In the genomic region with DNA sequence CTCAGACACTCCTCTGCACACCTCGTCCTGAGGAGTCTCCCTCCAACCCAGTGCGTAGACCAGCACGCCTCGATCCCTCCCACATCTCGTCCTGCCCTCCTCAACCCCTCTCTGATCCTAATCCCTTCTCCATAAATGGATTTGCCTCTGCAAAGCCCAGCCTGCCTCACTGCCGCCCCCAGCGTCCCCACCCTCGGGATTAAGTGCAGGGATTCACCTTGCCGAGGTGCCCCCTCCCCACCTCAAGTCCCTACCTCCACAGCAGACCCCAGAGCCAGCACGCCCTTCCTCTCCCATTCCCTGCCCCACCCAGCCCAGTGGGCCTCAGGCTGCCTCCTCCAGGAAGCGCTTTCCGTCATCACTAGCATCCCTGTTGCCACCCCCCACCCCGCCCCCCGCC, we compare ENCODE assay signal across 8 cellular contexts. TPM values are rescaled to one million over a fixed set of nuclear protein-coding genes. Genes with fewer than 3 reads are reported as not detected.
DNase-seq lines count a peak whose midpoint lies in the region; ATAC-seq and TF ChIP-seq lines count a peak whose summit lies in the region.
"Had no signal": no experiment of that assay in that cellular context is flagged by ENCODE, and none has a peak within 500 bp of the region (broad histone marks: within the 10 kb centered on the region; RNA-seq: fewer than 3 reads in every experiment).

No MANE protein-coding gene starts in this region.

- H3K36me3 ChIP-seq in NT2/D1 (ENCODE audit: insufficient read depth, insufficient read length, low read length): peaks cover under 1% of the 10 kb centered on the region
- no peaks in the 10 kb centered on the region for H3K36me3 ChIP-seq in hepatocyte (replicated peaks; ENCODE audit: insufficient read depth, low read depth)

- peaks cover 36% of the 10 kb centered on the region for H3K4me1 ChIP-seq in NT2/D1 (ENCODE audit: insufficient read depth, insufficient read length)
- peaks cover 72% of the 10 kb centered on the region for H3K4me1 ChIP-seq in hepatocyte (ENCODE audit: insufficient read depth)
- peaks cover 24% of the 10 kb centered on the region for H3K4me1 ChIP-seq in foreskin keratinocyte

- H3K27me3 ChIP-seq in NT2/D1 (ENCODE audit: insufficient read depth, insufficient read length) (peaks cover 24% of the 10 kb centered on the region), hepatocyte (no peaks in the 10 kb centered on the region), foreskin keratinocyte (no peaks in the 10 kb centered on the region)

- H3K9me3 ChIP-seq in NT2/D1 (ENCODE audit: insufficient read depth, low read length) (no peaks in the 10 kb centered on the region), hepatocyte (ENCODE audit: low read depth) (no peaks in the 10 kb centered on the region)

- TF ChIP-seq CTCF in AG10803 (conservative IDR thresholded peaks at IDR 0.05; ENCODE audit: low read length): no peak
- TF ChIP-seq CTCF in hepatocyte (IDR thresholded peaks at IDR 0.05; ENCODE audit: poor library complexity): no peak
- TF ChIP-seq CTCF in foreskin keratinocyte (conservative IDR thresholded peaks at IDR 0.05): no peak

- no peaks in the 10 kb centered on the region for H3K9me2 ChIP-seq in hepatocyte (replicated peaks; ENCODE audit: insufficient read depth)

- H3K9ac ChIP-seq in NT2/D1 (ENCODE audit: insufficient read length, low read depth): peak overlapping the region; percentile 46

- no peak overlapping the region for H2AFZ ChIP-seq in hepatocyte

- DNase-seq in AG10803 (ENCODE audit: low read depth) (no peak), NT2/D1 (ENCODE audit: low read depth, low spot score) (no peak), hepatocyte (ENCODE audit: low spot score) (no peak), foreskin keratinocyte (no peak), cortex of kidney (lab: John Stamatoyannopoulos, UW) (no peak)
- DNase-seq: activated CD8-positive, alpha-beta memory T cell treated with anti-CD3 and anti-CD28 coated beads for 24 hours; NCI-H2029 treated with DMSO at 0.1 percent for 48 hours had no signal

- H3K27ac ChIP-seq in hepatocyte: peak overlapping the region; percentile 28
- H3K27ac ChIP-seq in foreskin keratinocyte: no peak overlapping the region

- ATAC-seq in HG03039 (IDR thresholded peaks at IDR 0.05; ENCODE audit: unreplicated experiment) (no peak), foreskin keratinocyte (no peak)

- peaks cover 75% of the 10 kb centered on the region for H3K79me2 ChIP-seq in hepatocyte

- 54% methylated on average over 2 of the region's 14 CpGs for WGBS in hepatocyte (ENCODE audit: low lambda C conversion rate, missing lambda C conversion rate)

- H3K4me3 ChIP-seq in AG10803 (ENCODE audit: low read length): peak overlapping the region; percentile 80
- H3K4me3 ChIP-seq in NT2/D1 (ENCODE audit: insufficient read length, low read depth): no peak overlapping the region
- H3K4me3 ChIP-seq in hepatocyte: no peak overlapping the region

- H3K4me2 ChIP-seq in hepatocyte: peak overlapping the region; percentile 98

- peaks cover 42% of the 10 kb centered on the region for H4K20me1 ChIP-seq in hepatocyte (ENCODE audit: insufficient read depth, poor library complexity, severe bottlenecking)

RNA-seq across cellular contexts. Expression of a gene that starts 4.1 kb away (rescaled TPM):
- total RNA-seq in hepatocyte (3.4 and 6.4 TPM in 2 replicates), foreskin keratinocyte (19.0 and 20.7 TPM in 2 replicates)
- polyA plus RNA-seq in hepatocyte (14.3 and 16.0 TPM in 2 replicates), foreskin keratinocyte (28.7 and 29.0 TPM in 2 replicates)

RNA-seq across cellular contexts. Expression of a gene that starts 11.0 kb away (rescaled TPM):
- total RNA-seq in hepatocyte (13.2 and 13.4 TPM in 2 replicates), foreskin keratinocyte (21.6 and 23.8 TPM in 2 replicates)
- polyA plus RNA-seq in hepatocyte (22.8 and 26.2 TPM in 2 replicates), foreskin keratinocyte (21.0 and 21.8 TPM in 2 replicates)

RNA-seq across cellular contexts. Expression of a gene that starts 26.0 kb away (rescaled TPM):
- 62.5 and 77.5 TPM in 2 replicates for total RNA-seq in hepatocyte
- polyA plus RNA-seq in hepatocyte: 99.7 and 102 TPM in 2 replicates
- total RNA-seq in foreskin keratinocyte: 49.1 and 50.3 TPM in 2 replicates
- 69.0 and 76.6 TPM in 2 replicates for polyA plus RNA-seq in foreskin keratinocyte

RNA-seq across cellular contexts. Expression of a gene that starts 45.9 kb away (rescaled TPM):
- 2.4 and 5.3 TPM in 2 replicates for total RNA-seq in hepatocyte
- polyA plus RNA-seq in hepatocyte: 11.0 and 11.6 TPM in 2 replicates
- total RNA-seq in foreskin keratinocyte: 2.7 and 3.2 TPM in 2 replicates
- polyA plus RNA-seq in foreskin keratinocyte: 3.8 and 4.8 TPM in 2 replicates

RNA-seq across cellular contexts. Expression of a gene that starts 45.9 kb away (rescaled TPM):
- total RNA-seq in hepatocyte: 69.3 and 77.2 TPM in 2 replicates
- 89.8 and 103 TPM in 2 replicates for polyA plus RNA-seq in hepatocyte
- total RNA-seq in foreskin keratinocyte: 35.2 and 42.2 TPM in 2 replicates
- polyA plus RNA-seq in foreskin keratinocyte: 44.0 and 45.1 TPM in 2 replicates
